10 cellular contexts compared by ENCODE assay signal in the genomic region with DNA sequence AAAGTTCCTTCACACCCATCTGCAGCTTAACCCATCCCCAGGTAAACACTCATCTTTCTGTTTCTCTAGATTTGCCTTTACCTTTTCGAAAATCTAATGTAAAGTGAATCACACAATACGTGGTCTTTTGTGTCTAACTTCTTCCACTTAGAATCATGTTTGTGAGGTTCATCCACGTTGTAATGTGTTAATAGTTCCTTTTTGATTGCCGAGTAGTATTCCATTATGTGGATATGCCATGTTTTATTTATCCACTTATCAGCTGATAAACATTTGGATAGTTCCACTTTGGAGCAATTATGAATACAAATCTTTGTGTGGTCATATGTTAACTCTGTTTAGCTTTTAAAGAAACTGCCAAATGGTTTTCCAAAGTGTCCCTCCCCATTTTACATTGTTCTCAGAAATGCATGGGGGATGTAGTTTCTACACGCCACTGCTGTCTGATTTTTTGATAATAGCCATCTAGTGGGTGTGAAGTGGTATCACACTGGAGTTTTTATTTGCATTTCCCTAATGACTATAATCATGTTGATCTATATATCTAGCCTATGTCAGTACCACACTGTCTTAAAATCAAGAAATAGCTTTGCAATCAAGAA. TPM values are rescaled to one million over a fixed set of nuclear protein-coding genes. Genes with fewer than 3 reads are reported as not detected.
DNase-seq lines count a peak whose midpoint lies in the region; FAIRE-seq and TF ChIP-seq lines count a peak whose summit lies in the region.
"Had no signal": no experiment of that assay in that cellular context is flagged by ENCODE, and none has a peak within 500 bp of the region (broad histone marks: within the 10 kb centered on the region; RNA-seq: fewer than 3 reads in every experiment).

No MANE protein-coding gene starts in this region.

- H3K9me1 ChIP-seq in endothelial cell of umbilical vein (replicated peaks; ENCODE audit: control insufficient read depth, extremely low read depth, insufficient read depth, low read length) = no peaks in the 10 kb centered on the region

- H3K27me3 ChIP-seq in DOHH2 (ENCODE audit: control insufficient read depth, low read length) = peaks cover 14% of the 10 kb centered on the region
- H3K27me3 ChIP-seq in OCI-LY3 (ENCODE audit: low read depth, low read length) = no peaks in the 10 kb centered on the region
- H3K27me3 ChIP-seq in endothelial cell of umbilical vein (ENCODE audit: control insufficient read depth in 2 of 2, insufficient read depth in 2 of 2, low read length in 2 of 2) = no peaks in the 10 kb centered on the region
- no peaks in the 10 kb centered on the region for H3K27me3 ChIP-seq in sigmoid colon
- no peaks in the 10 kb centered on the region for H3K27me3 ChIP-seq in SJCRH30

- no peak for TF ChIP-seq EP300 in sigmoid colon (IDR thresholded peaks at IDR 0.05)

- H2AFZ ChIP-seq in OCI-LY3 (ENCODE audit: low read depth, low read length) = no peak overlapping the region
- H2AFZ ChIP-seq in endothelial cell of umbilical vein (ENCODE audit: low read depth, low read length) = no peak overlapping the region

- H3K9ac ChIP-seq in OCI-LY3 (ENCODE audit: low read length) (no peak overlapping the region), endothelial cell of umbilical vein (replicated peaks; ENCODE audit: extremely low read depth, insufficient read depth, low read length) (no peak overlapping the region)

- H3K9me2 ChIP-seq in DOHH2 (replicated peaks; ENCODE audit: control insufficient read depth, low read length) = no peaks in the 10 kb centered on the region

- 96 to 97% methylated on average over 5 of the region's 5 CpGs for WGBS in sigmoid colon, 2 donors

- peaks cover 33% of the 10 kb centered on the region for H3K4me1 Mint-ChIP-seq in activated CD4-positive, alpha-beta memory T cell treated with anti-CD3 and anti-CD28 coated beads for 36 hours (ENCODE audit: low read depth)

- dilution Hi-C loops in endothelial cell of umbilical vein (cut with MboI; ENCODE audit: extremely low pct_ligation_motif_present, low sequenced_read_pairs) = no loop called here

- no peaks in the 10 kb centered on the region for H3K27me3 Mint-ChIP-seq in activated CD4-positive, alpha-beta memory T cell treated with anti-CD3 and anti-CD28 coated beads for 36 hours

- H3K27ac ChIP-seq in 22Rv1 (no peak overlapping the region), DOHH2 (ENCODE audit: low read depth, low read length) (no peak overlapping the region), OCI-LY3 (ENCODE audit: low read length) (peak overlapping the region; percentile 98), endothelial cell of umbilical vein (ENCODE audit: insufficient read depth, low read depth, low read length) (no peak overlapping the region), sigmoid colon (no peak overlapping the region), SJCRH30 (no peak overlapping the region)

- no peaks in the 10 kb centered on the region for H3F3A ChIP-seq in DOHH2 (ENCODE audit: control insufficient read depth, insufficient read depth)

- POLR2A ChIA-PET in endothelial cell of umbilical vein (lab: Charles Lee) = no interaction called here
- POLR2A ChIA-PET in activated CD4-positive, alpha-beta memory T cell treated with anti-CD3 and anti-CD28 coated beads for 36 hours (lab: Charles Lee) = interaction anchor here (0.9 kb wide), 1 partner anchor 25 kb away, joined by 3 read pairs; no protein-coding TSS in a partner anchor

- no peak overlapping the region for H3K4me2 ChIP-seq in DOHH2 (ENCODE audit: low read length)
- H3K4me2 ChIP-seq in OCI-LY3 (ENCODE audit: low read length) = no peak overlapping the region
- H3K4me2 ChIP-seq in endothelial cell of umbilical vein (ENCODE audit: insufficient read depth, low read length) = no peak overlapping the region

- no peak overlapping the region for H3K4me3 Mint-ChIP-seq in activated CD4-positive, alpha-beta memory T cell treated with anti-CD3 and anti-CD28 coated beads for 36 hours

- peaks cover 2% of the 10 kb centered on the region for H3K9me3 Mint-ChIP-seq in activated CD4-positive, alpha-beta memory T cell treated with anti-CD3 and anti-CD28 coated beads for 36 hours

- H3K79me2 ChIP-seq in DOHH2 (ENCODE audit: control insufficient read depth, low read length) (no peaks in the 10 kb centered on the region), OCI-LY3 (ENCODE audit: low read length) (no peaks in the 10 kb centered on the region), endothelial cell of umbilical vein (ENCODE audit: control insufficient read depth, insufficient read depth, low read length) (no peaks in the 10 kb centered on the region)

- no peak overlapping the region for H3K27ac Mint-ChIP-seq in activated CD4-positive, alpha-beta memory T cell treated with anti-CD3 and anti-CD28 coated beads for 36 hours

- intact Hi-C loops in endothelial cell of umbilical vein (cut with micrococcal nuclease) = no loop called here
- intact Hi-C loops in activated CD4-positive, alpha-beta memory T cell treated with anti-CD3 and anti-CD28 coated beads for 36 hours (cut with micrococcal nuclease) = loop anchor here (2.0 kb wide), 2 partner anchors 21 to 53 kb away; a partner anchor contains a TSS
- intact Hi-C loops in sigmoid colon (cut with DNase I) = no loop called here
- intact Hi-C loops in cardiac septum (cut with DNase I) = no loop called here

- no peaks in the 10 kb centered on the region for H3K36me3 ChIP-seq in DOHH2 (ENCODE audit: control insufficient read depth, low read length)
- H3K36me3 ChIP-seq in OCI-LY3 (replicated peaks; ENCODE audit: low read depth, low read length) = peaks cover 11% of the 10 kb centered on the region
- no peaks in the 10 kb centered on the region for H3K36me3 ChIP-seq in endothelial cell of umbilical vein (ENCODE audit: control insufficient read depth in 2 of 2, extremely low read depth in 1 of 2, insufficient read depth in 2 of 2, low read length in 2 of 2)
- peaks cover 0 to 31% (median 2%) of the 10 kb centered on the region in 4 donors for H3K36me3 ChIP-seq in sigmoid colon
- H3K36me3 ChIP-seq in SJCRH30 = peaks cover 8% of the 10 kb centered on the region

- H3K9me3 ChIP-seq in DOHH2 (ENCODE audit: control insufficient read depth, insufficient read depth, low read length) (no peaks in the 10 kb centered on the region), OCI-LY3 (ENCODE audit: insufficient read depth, low read length) (no peaks in the 10 kb centered on the region), endothelial cell of umbilical vein (replicated peaks; ENCODE audit: control insufficient read depth, insufficient read depth, low read length) (no peaks in the 10 kb centered on the region), sigmoid colon (no peaks in the 10 kb centered on the region), SJCRH30 (replicated peaks) (no peaks in the 10 kb centered on the region)

- no TSS peak for BruUV-seq in endothelial cell of umbilical vein (replicated peaks; lab: Mats Ljungman, UMichigan)

- no peak for TF ChIP-seq POLR2A in endothelial cell of umbilical vein (IDR thresholded peaks at IDR 0.05; ENCODE audit: low read depth, low read length)
- no peak for TF ChIP-seq POLR2A in sigmoid colon (IDR thresholded peaks at IDR 0.05)

- H4K20me1 ChIP-seq in DOHH2 (ENCODE audit: control insufficient read depth, insufficient read depth, low read depth, low read length) (no peaks in the 10 kb centered on the region), OCI-LY3 (ENCODE audit: insufficient read depth, low read length) (no peaks in the 10 kb centered on the region), endothelial cell of umbilical vein (replicated peaks; ENCODE audit: control insufficient read depth, extremely low read depth, insufficient read depth, low read length) (no peaks in the 10 kb centered on the region)

- H3K4me1 ChIP-seq in DOHH2 (ENCODE audit: control insufficient read depth, low read length) (no peaks in the 10 kb centered on the region; the same call in 1 of the 2 replicates), OCI-LY3 (ENCODE audit: low read length) (peaks cover 39% of the 10 kb centered on the region), endothelial cell of umbilical vein (ENCODE audit: control insufficient read depth, extremely low read depth, insufficient read depth, low read length) (peaks cover 7% of the 10 kb centered on the region), sigmoid colon (no peaks in the 10 kb centered on the region), SJCRH30 (no peaks in the 10 kb centered on the region)

- peaks cover 8% of the 10 kb centered on the region for H3K36me3 Mint-ChIP-seq in activated CD4-positive, alpha-beta memory T cell treated with anti-CD3 and anti-CD28 coated beads for 36 hours

- H3K4me3 ChIP-seq in DOHH2 (ENCODE audit: low read length) (no peak overlapping the region), OCI-LY3 (ENCODE audit: low read length) (no peak overlapping the region), endothelial cell of umbilical vein (replicated peaks in 1 of 3; ENCODE audit: insufficient read depth in 1 of 3, low read depth in 1 of 3, low read length in 3 of 3) (no peak overlapping the region), sigmoid colon (no peak overlapping the region), SJCRH30 (no peak overlapping the region)

- TF ChIP-seq CTCF in 22Rv1 (IDR thresholded peaks at IDR 0.05) = peak; percentile 18; the same call in 1 of the 2 replicates
- peak; percentile 53 for TF ChIP-seq CTCF in DOHH2 (IDR thresholded peaks at IDR 0.05; ENCODE audit: low read depth, low read length, poor library complexity, severe bottlenecking)
- TF ChIP-seq CTCF in OCI-LY3 (IDR thresholded peaks at IDR 0.05; ENCODE audit: low read depth, low read length) = peak; percentile 34
- TF ChIP-seq CTCF in endothelial cell of umbilical vein (IDR thresholded peaks at IDR 0.05; ENCODE audit: extremely low read depth in 1 of 2, insufficient read depth in 1 of 2, low read depth in 1 of 2, low read length in 2 of 2) = peak; percentile 3 to 6
- TF ChIP-seq CTCF in sigmoid colon (IDR thresholded peaks at IDR 0.05) = no peak

- CTCF ChIA-PET in endothelial cell of umbilical vein (lab: Charles Lee) = interaction anchor here (0.7 to 1.9 kb wide), 4 partner anchors 11 to 27 kb away, joined by 3 to 8 read pairs (median 5); no protein-coding TSS in a partner anchor
- CTCF ChIA-PET in activated CD4-positive, alpha-beta memory T cell treated with anti-CD3 and anti-CD28 coated beads for 36 hours (lab: Charles Lee) = interaction anchor here (0.7 to 4.3 kb wide), 13 partner anchors 10 to 109 kb away, joined by 3 to 33 read pairs (median 5); a partner anchor contains a TSS

- no peak for FAIRE-seq in endothelial cell of umbilical vein (lab: Jason Lieb, UNC)

- DNase-seq in endothelial cell of umbilical vein (ENCODE audit: low read depth, low spot score) (no peak), sigmoid colon (no peak), cardiac septum (ENCODE audit: low spot score) (no peak), SJCRH30 (no peak)
- DNase-seq in activated CD4-positive, alpha-beta memory T cell treated with anti-CD3 and anti-CD28 coated beads for 36 hours = no peak
- DNase-seq: H7, NCI-H524 treated with DMSO at 0.1 percent for 48 hours had no signal

RNA-seq across cellular contexts. Expression of a gene that starts 22.3 kb away (rescaled TPM):
- total RNA-seq in endothelial cell of umbilical vein = 5.4 and 6.2 TPM in 2 replicates
- 4.1 and 4.7 TPM in 2 replicates for polyA plus RNA-seq in endothelial cell of umbilical vein
- polyA plus RNA-seq in endothelial cell of umbilical vein (2011; cell fraction: cytosol; rRNA removed) = 4.4 and 5.3 TPM in 2 replicates
- 3.4 and 4.4 TPM in 2 replicates for polyA plus RNA-seq in endothelial cell of umbilical vein (2011; cell fraction: nucleus; rRNA removed)
- polyA plus RNA-seq in endothelial cell of umbilical vein (2012) = 6.1 and 7.7 TPM in 2 replicates
- polyA minus RNA-seq in endothelial cell of umbilical vein = 1.9 and 6.0 TPM in 2 replicates
- polyA minus RNA-seq in endothelial cell of umbilical vein (2011; cell fraction: cytosol; rRNA and poly(A)+ RNA removed) = 3.5 TPM
- polyA minus RNA-seq in endothelial cell of umbilical vein (2011; cell fraction: nucleus; rRNA and poly(A)+ RNA removed) = 2.7 and 4.8 TPM in 2 replicates
- 10 to 100 TPM; 23.3 to 27.6 TPM for total RNA-seq in activated CD4-positive, alpha-beta memory T cell treated with anti-CD3 and anti-CD28 coated beads for 36 hours
- 10 to 100 TPM in 2 of 4 donors, 1 to 10 TPM in 2; 5.0 to 13.9 (median 10.3) TPM for total RNA-seq in sigmoid colon
- polyA plus RNA-seq in sigmoid colon = 10 to 100 TPM; 15.6 to 25.9 (median 16.8) TPM
- total RNA-seq in cardiac septum = 1.8 TPM
- total RNA-seq in SJCRH30 (2014; rRNA removed; shearing (Covaris generic)) = 20.5 and 21.0 TPM in 2 replicates

RNA-seq across cellular contexts. Expression of a gene that starts 22.4 kb away (rescaled TPM):
- 0.20 TPM in 1 of 2 replicates, not detected in the other for total RNA-seq in endothelial cell of umbilical vein
- not detected in 2 replicates for polyA plus RNA-seq in endothelial cell of umbilical vein
- not detected in 2 replicates for polyA plus RNA-seq in endothelial cell of umbilical vein (2011; cell fraction: cytosol; rRNA removed)
- polyA plus RNA-seq in endothelial cell of umbilical vein (2011; cell fraction: nucleus; rRNA removed) = not detected in 2 replicates
- polyA plus RNA-seq in endothelial cell of umbilical vein (2012) = 0.07 and 0.18 TPM in 2 replicates
- polyA minus RNA-seq in endothelial cell of umbilical vein = not detected in 2 replicates
- polyA minus RNA-seq in endothelial cell of umbilical vein (2011; cell fraction: cytosol; rRNA and poly(A)+ RNA removed) = not detected
- polyA minus RNA-seq in endothelial cell of umbilical vein (2011; cell fraction: nucleus; rRNA and poly(A)+ RNA removed) = not detected in 2 replicates
- 1 to 10 TPM; 2.0 to 2.7 TPM for total RNA-seq in activated CD4-positive, alpha-beta memory T cell treated with anti-CD3 and anti-CD28 coated beads for 36 hours
- 1 to 10 TPM in 2 of 4 donors, under 1 TPM in 1, not detected in 1; 0.82 to 1.4 (median 1.1) TPM for total RNA-seq in sigmoid colon
- under 1 TPM in 1 of 3 donors, not detected in 2; 0.80 TPM for polyA plus RNA-seq in sigmoid colon
- 0.22 TPM for total RNA-seq in cardiac septum
- total RNA-seq in SJCRH30 (2014; rRNA removed; shearing (Covaris generic)) = 6.6 and 8.2 TPM in 2 replicates

RNA-seq across cellular contexts. Expression of a gene that starts 46.0 kb away (rescaled TPM):
- total RNA-seq in endothelial cell of umbilical vein (3.1 and 3.9 TPM in 2 replicates), sigmoid colon (1 to 10 TPM in 3 of 4 donors, under 1 TPM in 1; 0.99 to 1.5 (median 1.3) TPM), cardiac septum (0.32 TPM)
- polyA plus RNA-seq in endothelial cell of umbilical vein (0.37 and 0.41 TPM in 2 replicates), sigmoid colon (1 to 10 TPM; 3.0 to 8.8 (median 5.6) TPM)
- polyA plus RNA-seq in endothelial cell of umbilical vein (2011; cell fraction: cytosol; rRNA removed) = 0.53 and 0.72 TPM in 2 replicates
- 1.0 and 1.1 TPM in 2 replicates for polyA plus RNA-seq in endothelial cell of umbilical vein (2011; cell fraction: nucleus; rRNA removed)
- 2.5 and 4.1 TPM in 2 replicates for polyA plus RNA-seq in endothelial cell of umbilical vein (2012)
- 0.58 and 1.6 TPM in 2 replicates for polyA minus RNA-seq in endothelial cell of umbilical vein
- 3.2 TPM for polyA minus RNA-seq in endothelial cell of umbilical vein (2011; cell fraction: cytosol; rRNA and poly(A)+ RNA removed)
- 0.43 and 0.53 TPM in 2 replicates for polyA minus RNA-seq in endothelial cell of umbilical vein (2011; cell fraction: nucleus; rRNA and poly(A)+ RNA removed)
- total RNA-seq in activated CD4-positive, alpha-beta memory T cell treated with anti-CD3 and anti-CD28 coated beads for 36 hours = 10 to 100 TPM; 10.2 to 10.4 TPM
- 10.3 and 11.1 TPM in 2 replicates for total RNA-seq in SJCRH30 (2014; rRNA removed; shearing (Covaris generic))

RNA-seq across cellular contexts. Expression of a gene that starts 49.8 kb away (rescaled TPM):
- total RNA-seq in endothelial cell of umbilical vein (313 and 319 TPM in 2 replicates), sigmoid colon (100 to 1,000 TPM in 3 of 4 donors, 10 to 100 TPM in 1; 92.5 to 152 (median 137) TPM), cardiac septum (107 TPM)
- polyA plus RNA-seq in endothelial cell of umbilical vein (177 and 267 TPM in 2 replicates), sigmoid colon (100 to 1,000 TPM in 1 of 3 donors, 10 to 100 TPM in 2; 70.3 to 111 (median 86.0) TPM)
- polyA plus RNA-seq in endothelial cell of umbilical vein (2011; cell fraction: cytosol; rRNA removed) = 201 and 238 TPM in 2 replicates
- 228 and 252 TPM in 2 replicates for polyA plus RNA-seq in endothelial cell of umbilical vein (2011; cell fraction: nucleus; rRNA removed)
- polyA plus RNA-seq in endothelial cell of umbilical vein (2012) = 235 and 329 TPM in 2 replicates
- 729 and 798 TPM in 2 replicates for polyA minus RNA-seq in endothelial cell of umbilical vein
- 124 TPM for polyA minus RNA-seq in endothelial cell of umbilical vein (2011; cell fraction: cytosol; rRNA and poly(A)+ RNA removed)
- polyA minus RNA-seq in endothelial cell of umbilical vein (2011; cell fraction: nucleus; rRNA and poly(A)+ RNA removed) = 257 and 399 TPM in 2 replicates
- 100 to 1,000 TPM; 510 to 515 TPM for total RNA-seq in activated CD4-positive, alpha-beta memory T cell treated with anti-CD3 and anti-CD28 coated beads for 36 hours
- total RNA-seq in SJCRH30 (2014; rRNA removed; shearing (Covaris generic)) = 449 and 483 TPM in 2 replicates

Comparison
In these comparisons a context has a peak if more than half of its experiments do, and no peak if none do; other contexts are left out.
1. CTCF ChIP-seq: peak in 22Rv1 (single experiment), DOHH2 (single experiment), OCI-LY3 (single experiment) and endothelial cell of umbilical vein (2 of 2); none in sigmoid colon (0 of 4).